In genomic region chrX:48854898-48855297, GRCh38 we compare ENCODE assay signal across 13 cellular contexts. TPM values are rescaled to one million over a fixed set of nuclear protein-coding genes. Genes with fewer than 3 reads are reported as not detected.
A peak's percentile ranks its signal among the peaks of the same experiment; 100 is the strongest.
DNase-seq lines count a peak whose midpoint lies in the region; ATAC-seq, FAIRE-seq and TF ChIP-seq lines count a peak whose summit lies in the region.
"Had no signal": no experiment of that assay in that cellular context is flagged by ENCODE, and none has a peak within 500 bp of the region (broad histone marks: within the 10 kb centered on the region; RNA-seq: fewer than 3 reads in every experiment).

No MANE protein-coding gene starts in this region.

- no peaks in the 10 kb centered on the region for H3K9me2 ChIP-seq in OCI-LY7 (ENCODE audit: insufficient read depth, low read length)

- peak; percentile 43 for DNase-seq in activated naive CD4-positive, alpha-beta T cell treated with anti-CD3 and anti-CD28 coated beads, Interleukin-2, amount 10 ng/mL, durations not matched to agents 7 days and 5 days
- DNase-seq in activated naive CD4-positive, alpha-beta T cell (lab: John Stamatoyannopoulos, UW) = no peak
- DNase-seq in OCI-LY7 (ENCODE audit: low spot score) (peak; percentile 33), retinal pigment epithelial cell (ENCODE audit: low read depth) (no peak), frontal cortex (ENCODE audit: low spot score in 2 of 2) (no peak), NCI-H187 (lab: John Stamatoyannopoulos, UW) (no peak)
- DNase-seq in central memory CD8-positive, alpha-beta T cell (ENCODE audit: low spot score in 2 of 2) = no peak
- DNase-seq: CD4-positive, alpha-beta T cell; NCI-H2029 treated with DMSO at 0.1 percent for 48 hours; right cardiac atrium had no signal

- peak; percentile 51; the same call in 1 of the 2 replicates for TF ChIP-seq CTCF in OCI-LY7 (conservative IDR thresholded peaks at IDR 0.05; ENCODE audit: low read length)
- TF ChIP-seq CTCF in retinal pigment epithelial cell (conservative IDR thresholded peaks at IDR 0.05; ENCODE audit: low read depth, low read length) = peak; percentile 49

- FAIRE-seq in frontal cortex (lab: Jason Lieb, UNC) = no peak
- FAIRE-seq: GM18507 had no signal

- no peaks in the 10 kb centered on the region for H3K36me3 Mint-ChIP-seq in activated naive CD4-positive, alpha-beta T cell treated with anti-CD3 and anti-CD28 coated beads, Interleukin-2, amount 10 ng/mL, durations not matched to agents 7 days and 5 days
- peaks cover 4% of the 10 kb centered on the region for H3K36me3 Mint-ChIP-seq in central memory CD8-positive, alpha-beta T cell (ENCODE audit: insufficient read depth)

- H3K27me3 Mint-ChIP-seq in activated naive CD4-positive, alpha-beta T cell treated with anti-CD3 and anti-CD28 coated beads, Interleukin-2, amount 10 ng/mL, durations not matched to agents 7 days and 5 days = peaks cover 29% of the 10 kb centered on the region
- peaks cover 32% of the 10 kb centered on the region for H3K27me3 Mint-ChIP-seq in central memory CD8-positive, alpha-beta T cell

- H4K20me1 ChIP-seq in OCI-LY7 (ENCODE audit: insufficient read depth, low read length) = no peaks in the 10 kb centered on the region

- H3K36me3 ChIP-seq in OCI-LY7 (ENCODE audit: insufficient read depth, low read length) = no peaks in the 10 kb centered on the region

- intact Hi-C loops in OCI-LY7 (cut with micrococcal nuclease; ENCODE audit: unreplicated experiment) = no loop called here

- BruUV-seq in OCI-LY7 (replicated peaks; lab: Mats Ljungman, UMichigan) = no TSS peak

- H3K27ac Mint-ChIP-seq in activated naive CD4-positive, alpha-beta T cell treated with anti-CD3 and anti-CD28 coated beads, Interleukin-2, amount 10 ng/mL, durations not matched to agents 7 days and 5 days = no peak overlapping the region
- H3K27ac Mint-ChIP-seq in central memory CD8-positive, alpha-beta T cell (ENCODE audit: low read depth) = peak overlapping the region; percentile 17
- H3K27ac Mint-ChIP-seq: activated T-helper 2 cell treated with anti-CD3 and anti-CD28 coated beads, Interferon-gamma antibody, Interleukin-2, Interleukin-4, amounts not matched to agents 10 μg/mL and 5 μg/mL and 100 μg/mL, durations not matched to agents 14 hours and 24 hours and 36 hours; CD4-positive, alpha-beta T cell had no signal

- H3K79me2 ChIP-seq in OCI-LY7 (ENCODE audit: insufficient read depth, low read depth, low read length) = no peaks in the 10 kb centered on the region

- H3K9me3 ChIP-seq in OCI-LY7 (ENCODE audit: low read length) = no peaks in the 10 kb centered on the region

- H3K4me1 Mint-ChIP-seq in activated naive CD4-positive, alpha-beta T cell treated with anti-CD3 and anti-CD28 coated beads, Interleukin-2, amount 10 ng/mL, durations not matched to agents 7 days and 5 days = peaks cover 4% of the 10 kb centered on the region
- no peaks in the 10 kb centered on the region for H3K4me1 Mint-ChIP-seq in central memory CD8-positive, alpha-beta T cell

- ATAC-seq in central memory CD8-positive, alpha-beta T cell (replicated peaks; ENCODE audit: extremely low read depth, poor library complexity, severe bottlenecking) = no peak
- no peak for ATAC-seq in HG02798 (IDR thresholded peaks at IDR 0.05; ENCODE audit: poor library complexity, unreplicated experiment)
- ATAC-seq: right cardiac atrium had no signal

- no peak overlapping the region for H3K4me2 ChIP-seq in OCI-LY7 (ENCODE audit: low read length)

- H2AFZ ChIP-seq in OCI-LY7 (ENCODE audit: low read length) = no peak overlapping the region

- H3K4me1 ChIP-seq in OCI-LY7 (ENCODE audit: insufficient read depth, low read length, poor library complexity, severe bottlenecking) = no peaks in the 10 kb centered on the region

- H3K27ac ChIP-seq in OCI-LY7 (ENCODE audit: low read depth, low read length, poor library complexity, severe bottlenecking) = no peak overlapping the region

- POLR2A ChIA-PET in OCI-LY7 (lab: Charles Lee) = no interaction called here

- H3K4me3 ChIP-seq in OCI-LY7 (ENCODE audit: low read depth, low read length, poor library complexity, severe bottlenecking) = no peak overlapping the region
- no peak overlapping the region for H3K4me3 ChIP-seq in retinal pigment epithelial cell (ENCODE audit: low read length)

- H3K4me3 Mint-ChIP-seq in activated naive CD4-positive, alpha-beta T cell treated with anti-CD3 and anti-CD28 coated beads, Interleukin-2, amount 10 ng/mL, durations not matched to agents 7 days and 5 days = no peak overlapping the region
- H3K4me3 Mint-ChIP-seq in central memory CD8-positive, alpha-beta T cell = no peak overlapping the region
- H3K4me3 Mint-ChIP-seq: CD4-positive, alpha-beta T cell had no signal

- no peaks in the 10 kb centered on the region for H3K9me3 Mint-ChIP-seq in activated naive CD4-positive, alpha-beta T cell treated with anti-CD3 and anti-CD28 coated beads, Interleukin-2, amount 10 ng/mL, durations not matched to agents 7 days and 5 days
- H3K9me3 Mint-ChIP-seq in central memory CD8-positive, alpha-beta T cell = no peaks in the 10 kb centered on the region
- H3K9me3 Mint-ChIP-seq: activated T-helper 2 cell treated with anti-CD3 and anti-CD28 coated beads, Interferon-gamma antibody, Interleukin-2, Interleukin-4, amounts not matched to agents 10 μg/mL and 5 μg/mL and 100 μg/mL, durations not matched to agents 14 hours and 24 hours and 36 hours; CD4-positive, alpha-beta T cell had no signal

- CTCF ChIA-PET in activated naive CD4-positive, alpha-beta T cell treated with anti-CD3 and anti-CD28 coated beads, Interleukin-2, amount 10 ng/mL, durations not matched to agents 7 days and 5 days (lab: Charles Lee) = no interaction called here
- CTCF ChIA-PET in OCI-LY7 (lab: Charles Lee; ENCODE audit: unreplicated experiment) = no interaction called here

RNA-seq across cellular contexts. Expression of gene PCSK1N, which starts 19.5 kb away (rescaled TPM):
- total RNA-seq in OCI-LY7 (2014; rRNA removed; shearing (Covaris generic)) = not detected in 2 replicates
- total RNA-seq in OCI-LY7 (2022) = not detected in 2 replicates
- 53.8 TPM for total RNA-seq in frontal cortex

RNA-seq across cellular contexts. Expression of gene ERAS, which starts 28.6 kb away (rescaled TPM):
- 0.26 and 0.60 TPM in 2 replicates for total RNA-seq in OCI-LY7 (2014; rRNA removed; shearing (Covaris generic))
- total RNA-seq in OCI-LY7 (2022) (0.30 TPM in 1 of 2 replicates, not detected in the other), frontal cortex (not detected)
- total RNA-seq: activated T-helper 2 cell treated with anti-CD3 and anti-CD28 coated beads, Interferon-gamma antibody, Interleukin-2, Interleukin-4, amounts not matched to agents 10 μg/mL and 5 μg/mL and 100 μg/mL, durations not matched to agents 14 hours and 24 hours and 36 hours; CD4-positive, alpha-beta T cell; right cardiac atrium had no signal

RNA-seq across cellular contexts. Expression of gene TIMM17B, which starts 42.7 kb away (rescaled TPM):
- total RNA-seq in OCI-LY7 (2014; rRNA removed; shearing (Covaris generic)) = 54.3 and 83.3 TPM in 2 replicates
- total RNA-seq in OCI-LY7 (2022) (79.3 and 90.0 TPM in 2 replicates), frontal cortex (33.8 TPM)

RNA-seq across cellular contexts. Expression of gene PQBP1, which starts 42.8 kb away (rescaled TPM):
- 72.7 and 90.5 TPM in 2 replicates for total RNA-seq in OCI-LY7 (2014; rRNA removed; shearing (Covaris generic))
- total RNA-seq in OCI-LY7 (2022) = 79.6 and 93.0 TPM in 2 replicates
- 39.5 TPM for total RNA-seq in frontal cortex

RNA-seq across cellular contexts. Expression of gene HDAC6, which starts 53.0 kb away (rescaled TPM):
- 62.0 and 73.6 TPM in 2 replicates for total RNA-seq in OCI-LY7 (2014; rRNA removed; shearing (Covaris generic))
- total RNA-seq in OCI-LY7 (2022) = 108 and 121 TPM in 2 replicates
- 77.9 TPM for total RNA-seq in frontal cortex

Comparison
In these comparisons a context has a peak if more than half of its experiments do, and no peak if none do; other contexts are left out.
1. DNase-seq: peak in activated naive CD4-positive, alpha-beta T cell treated with anti-CD3 and anti-CD28 coated beads, Interleukin-2, amount 10 ng/mL, durations not matched to agents 7 days and 5 days (single experiment) and OCI-LY7 (single experiment); none in activated naive CD4-positive, alpha-beta T cell (0 of 4), central memory CD8-positive, alpha-beta T cell (0 of 2), retinal pigment epithelial cell (single experiment), frontal cortex (0 of 2) and NCI-H187 (0 of 2).
2. RNA of gene PCSK1N, which starts 19.5 kb away (total RNA-seq): 53.8 TPM in frontal cortex (single experiment); not detected in OCI-LY7; every median in the first group is over 10 times any median in the second.